15 cellular contexts compared by ENCODE assay signal in genomic region chr3:24042174-24042878, GRCh38.
DNase-seq lines count a peak whose midpoint lies in the region; ATAC-seq and TF ChIP-seq lines count a peak whose summit lies in the region.
"Had no signal": no experiment of that assay in that cellular context is flagged by ENCODE, and none has a peak within 500 bp of the region (broad histone marks: within the 10 kb centered on the region; RNA-seq: fewer than 3 reads in every experiment).

No MANE protein-coding gene starts in this region.

- no peak overlapping the region for H3K27ac Mint-ChIP-seq in MCF 10A (ENCODE audit: low read depth, unreplicated experiment)
- no peak overlapping the region for H3K27ac Mint-ChIP-seq in naive thymus-derived CD8-positive, alpha-beta T cell
- H3K27ac Mint-ChIP-seq: activated T-cell treated with anti-CD3 and anti-CD28 coated beads, Interleukin-2, amount 50 U/mL, for 24 hours had no signal

- H3K27me3 Mint-ChIP-seq in MCF 10A (ENCODE audit: insufficient read depth, unreplicated experiment): no peaks in the 10 kb centered on the region
- H3K27me3 Mint-ChIP-seq in naive thymus-derived CD8-positive, alpha-beta T cell: peaks cover 0 to 7% (median 0%) of the 10 kb centered on the region in 5 donors

- TF ChIP-seq POLR2A in breast epithelium (IDR thresholded peaks at IDR 0.05): no peak
- TF ChIP-seq POLR2A in vagina (IDR thresholded peaks at IDR 0.05): no peak

- DNase-seq in breast epithelium (ENCODE audit: low spot score in 2 of 2): no peak
- DNase-seq in MCF 10A (ENCODE audit: unreplicated experiment): no peak
- no peak for DNase-seq in right atrium auricular region (ENCODE audit: low spot score)
- peak; percentile 49 for DNase-seq in pons (ENCODE audit: low spot score)
- DNase-seq in vagina (ENCODE audit: extremely low spot score in 2 of 2): no peak
- DNase-seq in NCI-H2081 treated with DMSO at 0.1 percent for 48 hours (lab: John Stamatoyannopoulos, UW): no peak
- DNase-seq in naive thymus-derived CD8-positive, alpha-beta T cell: no peak
- DNase-seq: 8988T; activated CD4-positive, CD25-positive, alpha-beta regulatory T cell treated with anti-CD3 and anti-CD28 coated beads, Interleukin-2, amount 50 U/mL, for 72 hours; activated T-cell treated with anti-CD3 and anti-CD28 coated beads, Interleukin-2, amount 50 U/mL, for 24 hours; EL; foreskin keratinocyte; NCI-H1105; small intestine had no signal

- POLR2A ChIA-PET in MCF 10A (lab: Yijun Ruan, JAX): no interaction called here
- POLR2A ChIA-PET in naive thymus-derived CD8-positive, alpha-beta T cell (lab: Charles Lee): no interaction called here

- intact Hi-C loops in breast epithelium (cut with DNase I; ENCODE audit: low total_unique reads): no loop called here
- intact Hi-C loops in MCF 10A (cut with micrococcal nuclease): no loop called here
- intact Hi-C loops in vagina (cut with DNase I): no loop called here

- H3K9me3 ChIP-seq in breast epithelium (no peaks in the 10 kb centered on the region), right atrium auricular region (no peaks in the 10 kb centered on the region), vagina (no peaks in the 10 kb centered on the region)

- H3K27ac ChIP-seq in breast epithelium: peak overlapping the region; percentile 66 to 82
- peak overlapping the region; percentile 55 to 60 for H3K27ac ChIP-seq in right atrium auricular region
- peak overlapping the region; percentile 89 for H3K27ac ChIP-seq in vagina
- H3K27ac ChIP-seq: foreskin keratinocyte had no signal

- H3K4me1 Mint-ChIP-seq in MCF 10A (ENCODE audit: insufficient read depth, unreplicated experiment): no peaks in the 10 kb centered on the region
- H3K4me1 Mint-ChIP-seq in naive thymus-derived CD8-positive, alpha-beta T cell: no peaks in the 10 kb centered on the region

- no peaks in the 10 kb centered on the region for H3K4me1 ChIP-seq in breast epithelium
- peaks cover 0 to 14% of the 10 kb centered on the region in 2 donors for H3K4me1 ChIP-seq in right atrium auricular region
- H3K4me1 ChIP-seq in vagina: peaks cover 36% of the 10 kb centered on the region

- H3K4me3 Mint-ChIP-seq in MCF 10A (ENCODE audit: unreplicated experiment): no peak overlapping the region
- no peak overlapping the region for H3K4me3 Mint-ChIP-seq in naive thymus-derived CD8-positive, alpha-beta T cell
- H3K4me3 Mint-ChIP-seq: activated T-cell treated with anti-CD3 and anti-CD28 coated beads, Interleukin-2, amount 50 U/mL, for 24 hours had no signal

- no TSS peak for BruUV-seq in MCF 10A (replicated peaks; lab: Mats Ljungman, UMichigan)

- no peaks in the 10 kb centered on the region for H3K36me3 Mint-ChIP-seq in MCF 10A (ENCODE audit: insufficient read depth, unreplicated experiment)
- no peaks in the 10 kb centered on the region for H3K36me3 Mint-ChIP-seq in naive thymus-derived CD8-positive, alpha-beta T cell

- TF ChIP-seq CTCF in breast epithelium (IDR thresholded peaks at IDR 0.05) (no peak), MCF 10A (IDR thresholded peaks at IDR 0.05; ENCODE audit: unreplicated experiment) (no peak), right atrium auricular region (IDR thresholded peaks at IDR 0.05) (no peak), vagina (IDR thresholded peaks at IDR 0.05) (no peak)

- no peaks in the 10 kb centered on the region for H3K27me3 ChIP-seq in breast epithelium
- no peaks in the 10 kb centered on the region for H3K27me3 ChIP-seq in right atrium auricular region
- H3K27me3 ChIP-seq in vagina: no peaks in the 10 kb centered on the region
- H3K27me3 ChIP-seq: foreskin keratinocyte had no signal

- H3K9me3 Mint-ChIP-seq in MCF 10A (ENCODE audit: unreplicated experiment): no peaks in the 10 kb centered on the region
- H3K9me3 Mint-ChIP-seq in naive thymus-derived CD8-positive, alpha-beta T cell: no peaks in the 10 kb centered on the region
- H3K9me3 Mint-ChIP-seq: activated T-cell treated with anti-CD3 and anti-CD28 coated beads, Interleukin-2, amount 50 U/mL, for 24 hours had no signal

- H3K4me3 ChIP-seq in breast epithelium: peak overlapping the region; percentile 7 to 14 (median 8)
- H3K4me3 ChIP-seq in right atrium auricular region: peak overlapping the region in 1 of 2 donors; percentile 8
- H3K4me3 ChIP-seq in vagina: peak overlapping the region; percentile 7 to 8

- CTCF ChIA-PET in MCF 10A (lab: Yijun Ruan, JAX): interaction anchor here (1.1 kb wide), 1 partner anchor 25 kb away, joined by 3 read pairs; no protein-coding TSS in a partner anchor

- no peaks in the 10 kb centered on the region for H3K36me3 ChIP-seq in breast epithelium
- H3K36me3 ChIP-seq in right atrium auricular region: no peaks in the 10 kb centered on the region
- H3K36me3 ChIP-seq in vagina: no peaks in the 10 kb centered on the region

- ATAC-seq in HG02798 (IDR thresholded peaks at IDR 0.05; ENCODE audit: poor library complexity, unreplicated experiment): no peak
- ATAC-seq in naive thymus-derived CD8-positive, alpha-beta T cell: no peak
- ATAC-seq: foreskin keratinocyte had no signal
